In genomic region chr7:73885975-73886798, GRCh38 we compare ENCODE assay signal across 9 cellular contexts. TPM values are rescaled to one million over a fixed set of nuclear protein-coding genes. Genes with fewer than 3 reads are reported as not detected.
DNase-seq lines count a peak whose midpoint lies in the region; ATAC-seq and TF ChIP-seq lines count a peak whose summit lies in the region.
"Had no signal": no experiment of that assay in that cellular context is flagged by ENCODE, and none has a peak within 500 bp of the region (broad histone marks: within the 10 kb centered on the region; RNA-seq: fewer than 3 reads in every experiment).

No MANE protein-coding gene starts in this region.

- H3K4me1 Mint-ChIP-seq in naive thymus-derived CD4-positive, alpha-beta T cell = peaks cover 0 to 7% (median 0%) of the 10 kb centered on the region in 7 donors

- CTCF ChIA-PET in naive thymus-derived CD4-positive, alpha-beta T cell (lab: Charles Lee) = no interaction called here

- TF ChIP-seq CTCF in RWPE2 (IDR thresholded peaks at IDR 0.05; ENCODE audit: poor library complexity, severe bottlenecking) (no peak), fibroblast of pulmonary artery (IDR thresholded peaks at IDR 0.05; ENCODE audit: low read length, missing control alignments) (no peak), uterus (IDR thresholded peaks at IDR 0.05) (no peak)

- no peak overlapping the region for H3K4me3 ChIP-seq in RWPE2 (ENCODE audit: severe bottlenecking)
- H3K4me3 ChIP-seq in fibroblast of pulmonary artery (replicated peaks; ENCODE audit: low read depth, low read length) = no peak overlapping the region
- H3K4me3 ChIP-seq in naive thymus-derived CD4-positive, alpha-beta T cell (ENCODE audit: low read length) = no peak overlapping the region
- no peak overlapping the region for H3K4me3 ChIP-seq in uterus

- H3K9me3 Mint-ChIP-seq in naive thymus-derived CD4-positive, alpha-beta T cell = no peaks in the 10 kb centered on the region

- DNase-seq in RWPE2 (ENCODE audit: low spot score) (no peak), fibroblast of pulmonary artery (ENCODE audit: low read depth) (peak; percentile 69), uterus (peak; percentile 82 to 83), SK-N-DZ (ENCODE audit: low spot score) (no peak)
- DNase-seq in naive thymus-derived CD4-positive, alpha-beta T cell = no peak
- DNase-seq in activated CD4-positive, CD25-positive, alpha-beta regulatory T cell (lab: John Stamatoyannopoulos, UW) = no peak
- DNase-seq: NCI-H1417 had no signal

- peaks cover 13 to 44% (median 24%) of the 10 kb centered on the region in 5 donors for H3K27me3 Mint-ChIP-seq in naive thymus-derived CD4-positive, alpha-beta T cell

- H3K27ac Mint-ChIP-seq in naive thymus-derived CD4-positive, alpha-beta T cell = no peak overlapping the region

- no peaks in the 10 kb centered on the region for H3K9me3 ChIP-seq in RWPE2 (ENCODE audit: severe bottlenecking)
- H3K9me3 ChIP-seq in naive thymus-derived CD4-positive, alpha-beta T cell (ENCODE audit: control insufficient read depth in 2 of 3, low read length in 3 of 3) = no peaks in the 10 kb centered on the region
- H3K9me3 ChIP-seq in uterus = no peaks in the 10 kb centered on the region

- no peak for TF ChIP-seq POLR2A in uterus (IDR thresholded peaks at IDR 0.05)

- H3K4me3 Mint-ChIP-seq in naive thymus-derived CD4-positive, alpha-beta T cell = no peak overlapping the region

- H3K36me3 ChIP-seq in RWPE2 (ENCODE audit: low read depth) (no peaks in the 10 kb centered on the region), uterus (no peaks in the 10 kb centered on the region)
- H3K36me3 ChIP-seq in naive thymus-derived CD4-positive, alpha-beta T cell (ENCODE audit: control insufficient read depth in 2 of 3, insufficient read depth in 3 of 3, low read length in 3 of 3) = no peaks in the 10 kb centered on the region

- H3K4me1 ChIP-seq in RWPE2 (ENCODE audit: insufficient read depth, poor library complexity, severe bottlenecking) (no peaks in the 10 kb centered on the region), uterus (peaks cover 0 to 14% of the 10 kb centered on the region in 2 donors)
- H3K4me1 ChIP-seq in naive thymus-derived CD4-positive, alpha-beta T cell (ENCODE audit: control insufficient read depth in 2 of 2, insufficient read depth in 2 of 2, low read length in 2 of 2) = no peaks in the 10 kb centered on the region

- H3K36me3 Mint-ChIP-seq in naive thymus-derived CD4-positive, alpha-beta T cell = no peaks in the 10 kb centered on the region

- H3K27me3 ChIP-seq in RWPE2 (ENCODE audit: insufficient read depth, poor library complexity, severe bottlenecking) = no peaks in the 10 kb centered on the region
- H3K27me3 ChIP-seq in naive thymus-derived CD4-positive, alpha-beta T cell (ENCODE audit: control insufficient read depth in 2 of 2, insufficient read depth in 2 of 2, low read length in 2 of 2) = no peaks in the 10 kb centered on the region
- no peaks in the 10 kb centered on the region for H3K27me3 ChIP-seq in uterus

- H3K27ac ChIP-seq in RWPE2 (ENCODE audit: poor library complexity, severe bottlenecking) = no peak overlapping the region
- no peak overlapping the region for H3K27ac ChIP-seq in naive thymus-derived CD4-positive, alpha-beta T cell (ENCODE audit: low read depth, low read length)
- peak overlapping the region; percentile 85 for H3K27ac ChIP-seq in uterus

- POLR2A ChIA-PET in naive thymus-derived CD4-positive, alpha-beta T cell (lab: Charles Lee) = no interaction called here

- ATAC-seq in RWPE2 (ENCODE audit: low read depth) (peak; percentile 42; the same call in 2 of the 3 replicates), GM18498 (IDR thresholded peaks at IDR 0.05; ENCODE audit: unreplicated experiment) (no peak)
- ATAC-seq in naive thymus-derived CD4-positive, alpha-beta T cell = peak; percentile 56

- intact Hi-C loops in naive thymus-derived CD4-positive, alpha-beta T cell (cut with micrococcal nuclease) = no loop called here
- intact Hi-C loops in uterus (cut with DNase I; ENCODE audit: low total_unique reads) = no loop called here

RNA-seq across cellular contexts. Expression of gene TMEM270, which starts 25.2 kb away (rescaled TPM):
- not detected for total RNA-seq in naive thymus-derived CD4-positive, alpha-beta T cell
- polyA plus RNA-seq in naive thymus-derived CD4-positive, alpha-beta T cell = not detected
- total RNA-seq in uterus = 1 to 10 TPM in 1 of 4 donors, not detected in 3; 1.1 TPM
- not detected in 2 replicates for polyA plus RNA-seq in SK-N-DZ (2014; cell fraction: cytosol; rRNA removed)
- not detected in 2 replicates for polyA plus RNA-seq in SK-N-DZ (2014; cell fraction: nucleus; rRNA removed)
- total RNA-seq: T-helper 1 cell treated with Interleukin-12 subunit alpha and Interleukin-12 subunit beta and Interleukin-4 antibody, amounts not matched to agents 30 ng/mL and 1 ng/mL, for 36 hours had no signal

RNA-seq across cellular contexts. Expression of gene METTL27, which starts 43.9 kb away (rescaled TPM):
- total RNA-seq in naive thymus-derived CD4-positive, alpha-beta T cell = 1 to 10 TPM; 1.8 to 7.4 (median 3.3) TPM
- polyA plus RNA-seq in naive thymus-derived CD4-positive, alpha-beta T cell = 1 to 10 TPM; 1.5 to 2.0 TPM
- total RNA-seq in uterus = 1 to 10 TPM in 3 of 4 donors, not detected in 1; 1.5 to 9.3 (median 2.8) TPM
- 0.33 and 0.61 TPM in 2 replicates for polyA plus RNA-seq in SK-N-DZ (2014; cell fraction: cytosol; rRNA removed)
- 1.7 TPM in 1 of 2 replicates, not detected in the other for polyA plus RNA-seq in SK-N-DZ (2014; cell fraction: nucleus; rRNA removed)

RNA-seq across cellular contexts. Expression of gene CLDN4, which starts 55.4 kb away (rescaled TPM):
- total RNA-seq in naive thymus-derived CD4-positive, alpha-beta T cell = under 1 TPM in 1 of 5 experiments, not detected in 4; 0.24 TPM
- polyA plus RNA-seq in naive thymus-derived CD4-positive, alpha-beta T cell = under 1 TPM; 0.14 to 0.16 TPM
- total RNA-seq in uterus = 10 to 100 TPM in 1 of 4 donors, 1 to 10 TPM in 2, under 1 TPM in 1; 0.77 to 55.7 (median 4.5) TPM
- polyA plus RNA-seq in SK-N-DZ (2014; cell fraction: cytosol; rRNA removed) = 0.08 TPM in 1 of 2 replicates, not detected in the other
- polyA plus RNA-seq in SK-N-DZ (2014; cell fraction: nucleus; rRNA removed) = not detected in 2 replicates
- total RNA-seq: T-helper 1 cell treated with Interleukin-12 subunit alpha and Interleukin-12 subunit beta and Interleukin-4 antibody, amounts not matched to agents 30 ng/mL and 1 ng/mL, for 36 hours had no signal

Comparison
In these comparisons a context has a peak if more than half of its experiments do, and no peak if none do; other contexts are left out.
1. DNase-seq: peak in fibroblast of pulmonary artery (single experiment) and uterus (2 of 2); none in RWPE2 (single experiment), naive thymus-derived CD4-positive, alpha-beta T cell (0 of 9), activated CD4-positive, CD25-positive, alpha-beta regulatory T cell (0 of 4) and SK-N-DZ (single experiment).
2. H3K27ac ChIP-seq: peak in uterus (2 of 2); none in RWPE2 (single experiment) and naive thymus-derived CD4-positive, alpha-beta T cell (single experiment).